ENCODE assay signal across 1 cellular context in genomic region chr6:117920493-117920845, GRCh38.
TF ChIP-seq lines count a peak whose summit lies in the region.

No MANE protein-coding gene starts in this region.

TF ChIP-seq in WTC11, 78 proteins besides CTCF, POLR2A, EP300 and RAD21 (continued from another document):
- TF ChIP-seq FOXP4 (CRISPR knock-in tag; IDR thresholded peaks at IDR 0.05) (no peak), ZNF121 (CRISPR knock-in tag; IDR thresholded peaks at IDR 0.05) (no peak), ZBTB43 (CRISPR knock-in tag; IDR thresholded peaks at IDR 0.05) (no peak), GRHL2 (CRISPR knock-in tag; IDR thresholded peaks at IDR 0.05; ENCODE audit: insufficient replicate concordance, severe bottlenecking) (no peak), NFYB (CRISPR knock-in tag; conservative IDR thresholded peaks at IDR 0.05; ENCODE audit: low read depth) (no peak), ERG (CRISPR knock-in tag; IDR thresholded peaks at IDR 0.05) (no peak), KAT7 (CRISPR knock-in tag; IDR thresholded peaks at IDR 0.05; ENCODE audit: borderline replicate concordance) (no peak), TCF7 (CRISPR knock-in tag; IDR thresholded peaks at IDR 0.05; ENCODE audit: low read depth) (no peak), PRDM15 (CRISPR knock-in tag; IDR thresholded peaks at IDR 0.05) (no peak), NR3C1 (CRISPR knock-in tag; conservative IDR thresholded peaks at IDR 0.05; ENCODE audit: low read depth) (no peak), ZNF423 (CRISPR knock-in tag; IDR thresholded peaks at IDR 0.05) (no peak), ZNF317 (CRISPR knock-in tag; IDR thresholded peaks at IDR 0.05; ENCODE audit: borderline replicate concordance, low read depth) (no peak)
